In the genomic region with DNA sequence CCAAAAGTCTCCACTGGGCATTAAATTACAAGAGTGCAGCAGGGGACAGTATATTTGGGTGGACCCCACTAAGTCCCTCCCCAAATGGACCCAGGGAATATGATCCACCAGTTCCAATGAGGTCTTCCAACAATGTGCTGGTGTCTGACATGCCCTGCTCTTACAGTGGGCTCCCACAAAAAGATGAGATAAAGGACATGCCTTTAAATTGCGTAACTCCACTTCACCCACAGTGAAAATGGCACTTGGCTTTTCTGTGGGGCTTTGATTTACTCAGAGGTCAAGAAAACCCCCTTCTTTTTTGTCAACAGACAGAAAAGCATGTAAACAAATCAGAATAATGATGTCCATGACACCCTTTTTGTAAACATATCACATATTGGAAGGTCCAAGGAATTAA, we compare ENCODE assay signal across 25 cellular contexts.
"Had no signal": no experiment of that assay in that cellular context is flagged by ENCODE, and none has a peak within 500 bp of the region (broad histone marks: within the 10 kb centered on the region; RNA-seq: fewer than 3 reads in every experiment).

No MANE protein-coding gene starts in this region.

- DNase-seq: Kasumi-1; MM.1S; NCI-H1092 treated with DMSO at 0.1 percent for 48 hours; NCI-H1436; NCI-H187; NCI-H2029; NCI-H2081 treated with DMSO at 0.1 percent for 48 hours; NCI-H2171; NCI-H226; NCI-H446; NCI-H510A; NCI-H524 treated with DMSO at 0.1 percent for 48 hours; NCI-H69; NCI-H774; NK-92 treated with Interleukin-12 subunit alpha and Interleukin-12 subunit beta, amount 100 ng/mL, for 24 hours; PC-3; SHP77; SK-N-SH; SW 1271; T-cell had no signal

- FAIRE-seq: K562 had no signal

- H3K27me3 Mint-ChIP-seq: IgD-negative memory B cell had no signal

- ATAC-seq: K562, Panc1, PC-3, T-cell had no signal

- H3K9ac ChIP-seq: KMS-11, SK-N-SH had no signal

- H3K9me3 Mint-ChIP-seq: IgD-negative memory B cell, T-cell had no signal

- H3K4me2 ChIP-seq: KMS-11, SK-N-SH had no signal

- H3K27ac Mint-ChIP-seq: T-cell had no signal

- H3K36me3 Mint-ChIP-seq: T-cell had no signal

- H3K4me3 ChIP-seq: K562 had no signal

- H3K27ac ChIP-seq: KMS-11, RWPE1 had no signal

- H3K9me3 ChIP-seq: SK-N-SH had no signal

- H3K4me3 Mint-ChIP-seq: IgD-negative memory B cell, T-cell had no signal
